14 cellular contexts compared by ENCODE assay signal in genomic region chr21:45992311-45993209, GRCh38. TPM values are rescaled to one million over a fixed set of nuclear protein-coding genes. Genes with fewer than 3 reads are reported as not detected.
DNase-seq lines count a peak whose midpoint lies in the region; TF ChIP-seq lines count a peak whose summit lies in the region.
"Had no signal": no experiment of that assay in that cellular context is flagged by ENCODE, and none has a peak within 500 bp of the region (broad histone marks: within the 10 kb centered on the region; RNA-seq: fewer than 3 reads in every experiment).

No MANE protein-coding gene starts in this region.

- H3K27me3 ChIP-seq in colonic mucosa (no peaks in the 10 kb centered on the region), testis (no peaks in the 10 kb centered on the region)
- H3K27me3 ChIP-seq: brain microvascular endothelial cell had no signal

- H3K9me3 ChIP-seq in colonic mucosa (no peaks in the 10 kb centered on the region), testis (no peaks in the 10 kb centered on the region)
- H3K9me3 ChIP-seq: A549 had no signal

- no peak for TF ChIP-seq CTCF in colonic mucosa (IDR thresholded peaks at IDR 0.05)
- TF ChIP-seq CTCF in lower leg skin (IDR thresholded peaks at IDR 0.05) = no peak
- no peak for TF ChIP-seq CTCF in testis (IDR thresholded peaks at IDR 0.05)

- TF ChIP-seq POLR2A in lower leg skin (IDR thresholded peaks at IDR 0.05) (no peak), testis (IDR thresholded peaks at IDR 0.05) (no peak)

- no peaks in the 10 kb centered on the region for H3K4me1 ChIP-seq in colonic mucosa
- H3K4me1 ChIP-seq in testis = no peaks in the 10 kb centered on the region
- H3K4me1 ChIP-seq: A549 had no signal

- H3K9ac ChIP-seq in colonic mucosa (ENCODE audit: low read depth in 2 of 2, low read length in 2 of 2) = no peak overlapping the region

- H3K36me3 ChIP-seq in colonic mucosa = no peaks in the 10 kb centered on the region
- no peaks in the 10 kb centered on the region for H3K36me3 ChIP-seq in testis (ENCODE audit: low read depth, missing control alignments)

- WGBS in lower leg skin, 2 donors = 76 to 77% methylated on average over 32 of the region's 32 CpGs
- WGBS in testis, 2 donors = 72 to 89% methylated on average over 20 to 31 of the region's 32 CpGs

- H3K27ac ChIP-seq in colonic mucosa (no peak overlapping the region), testis (no peak overlapping the region)
- H3K27ac ChIP-seq: A549, brain microvascular endothelial cell had no signal

- DNase-seq in activated CD4-positive, alpha-beta T cell treated with anti-CD3 and anti-CD28 coated beads for 48 hours = peak; percentile 2
- no peak for DNase-seq in activated CD4-positive, alpha-beta T cell treated with anti-CD3 and anti-CD28 coated beads, Interleukin-2, amount 50 U/mL, for 1 hour
- DNase-seq in colonic mucosa (peak; percentile 16), lower leg skin (ENCODE audit: low spot score in 2 of 2) (peak; percentile 13 to 86), testis (peak; percentile 12), NK-92 (lab: John Stamatoyannopoulos, UW; ENCODE audit: unreplicated experiment) (no peak), NCI-H1436 (lab: John Stamatoyannopoulos, UW) (no peak), NCI-H82 (lab: John Stamatoyannopoulos, UW) (no peak)
- DNase-seq: brain microvascular endothelial cell; EL; erythroblast; NK-92 treated with Interleukin-12 subunit alpha and Interleukin-12 subunit beta, amount 100 ng/mL, for 24 hours; nucleus accumbens had no signal

- H3K4me3 ChIP-seq in colonic mucosa (no peak overlapping the region), lower leg skin (ENCODE audit: low read depth, poor library complexity, severe bottlenecking) (no peak overlapping the region), testis (no peak overlapping the region)
- H3K4me3 ChIP-seq: A549 had no signal

- intact Hi-C loops in colonic mucosa (cut with DNase I) (no loop called here), lower leg skin (cut with DNase I; ENCODE audit: low total_unique reads) (no loop called here), testis (cut with DNase I; ENCODE audit: low total_unique reads) (no loop called here)

RNA-seq across cellular contexts. Expression of gene COL6A1, which starts 11.0 kb away (rescaled TPM):
- total RNA-seq in colonic mucosa = 100 to 1,000 TPM in 1 of 2 donors, 10 to 100 TPM in 1; 39.8 to 131 TPM
- total RNA-seq in lower leg skin = 100 to 1,000 TPM in 3 of 4 donors, 10 to 100 TPM in 1; 94.9 to 265 (median 133) TPM
- total RNA-seq in testis = 100 to 1,000 TPM; 166 to 178 TPM
- 197 TPM for polyA plus RNA-seq in testis (ENCODE audit: insufficient read depth, low read depth, low replicate concordance)

Comparison
In these comparisons a context has a peak if more than half of its experiments do, and no peak if none do; other contexts are left out.
1. DNase-seq: peak in activated CD4-positive, alpha-beta T cell treated with anti-CD3 and anti-CD28 coated beads for 48 hours (single experiment), colonic mucosa (single experiment), lower leg skin (2 of 2) and testis (single experiment); none in activated CD4-positive, alpha-beta T cell treated with anti-CD3 and anti-CD28 coated beads, Interleukin-2, amount 50 U/mL, for 1 hour (single experiment), NK-92 (single experiment), NCI-H1436 (single experiment) and NCI-H82 (single experiment).